18 cellular contexts compared by ENCODE assay signal in the genomic region with DNA sequence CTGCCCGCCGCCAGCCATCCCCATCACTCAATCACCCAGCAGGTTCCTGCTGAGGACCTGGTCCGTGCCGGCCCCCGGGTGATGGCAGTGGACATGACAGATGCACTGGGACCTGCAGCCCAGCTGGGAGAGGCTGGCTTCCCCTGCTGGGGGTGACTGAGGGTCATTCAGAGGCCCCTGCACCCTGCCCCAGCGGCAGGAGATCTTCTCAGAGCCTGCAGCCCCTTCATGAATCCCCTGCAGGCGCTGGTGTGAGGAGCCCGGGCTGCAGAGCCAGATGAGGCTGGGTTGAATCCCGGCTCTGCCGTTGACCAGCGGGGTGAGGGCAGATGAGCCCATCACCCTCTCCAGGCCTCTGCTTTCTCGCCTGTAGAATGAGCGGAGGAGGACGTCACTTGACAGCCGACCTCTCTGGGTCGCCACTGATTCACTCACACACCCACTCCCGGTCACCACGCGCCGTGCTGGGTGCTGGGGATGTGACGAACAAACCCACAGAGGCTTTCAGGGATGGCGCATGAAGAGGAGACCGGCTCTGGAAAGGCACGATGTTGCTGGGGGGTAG.
A peak's percentile ranks its signal among the peaks of the same experiment; 100 is the strongest.
DNase-seq lines count a peak whose midpoint lies in the region; ATAC-seq and TF ChIP-seq lines count a peak whose summit lies in the region.
"Had no signal": no experiment of that assay in that cellular context is flagged by ENCODE, and none has a peak within 500 bp of the region (broad histone marks: within the 10 kb centered on the region; RNA-seq: fewer than 3 reads in every experiment).

No MANE protein-coding gene starts in this region.

- no peak overlapping the region for H3K4ac ChIP-seq in neuronal stem cell (ENCODE audit: low read length)

- no peak for TF ChIP-seq CTCF in cardiac muscle cell (IDR thresholded peaks at IDR 0.05; ENCODE audit: low read depth, low read length)
- no peak for TF ChIP-seq CTCF in uterus (IDR thresholded peaks at IDR 0.05)

- no peaks in the 10 kb centered on the region for H3K27me3 ChIP-seq in cardiac muscle cell
- H3K27me3 ChIP-seq in neuronal stem cell (ENCODE audit: control insufficient read depth in 3 of 3, insufficient read depth in 3 of 3, low read depth in 1 of 3, low read length in 3 of 3): no peaks in the 10 kb centered on the region
- no peaks in the 10 kb centered on the region for H3K27me3 ChIP-seq in uterus
- H3K27me3 ChIP-seq: foreskin keratinocyte had no signal

- peak overlapping the region; percentile 48 for H2BK120ac ChIP-seq in neuronal stem cell (ENCODE audit: low read depth, low read length)

- H3K4me3 ChIP-seq in cardiac muscle cell: no peak overlapping the region
- no peak overlapping the region for H3K4me3 ChIP-seq in neuronal stem cell (ENCODE audit: low read length in 2 of 2)
- no peak overlapping the region for H3K4me3 ChIP-seq in uterus

- no peak overlapping the region for H3K23ac ChIP-seq in neuronal stem cell (ENCODE audit: low read depth, low read length, poor library complexity)

- H2AK5ac ChIP-seq in neuronal stem cell (ENCODE audit: low read depth, low read length): peak overlapping the region; percentile 95

- peak overlapping the region; percentile 65 for H3K9ac ChIP-seq in neuronal stem cell (ENCODE audit: low read depth, low read length, poor library complexity)

- H3K4me2 ChIP-seq in neuronal stem cell (ENCODE audit: insufficient read depth, low read length, poor library complexity, severe bottlenecking): no peak overlapping the region

- H3K79me1 ChIP-seq in neuronal stem cell (ENCODE audit: low read depth, low read length): no peaks in the 10 kb centered on the region

- DNase-seq in cardiac muscle cell (ENCODE audit: low read depth in 1 of 2, low spot score in 1 of 2) (peak in 1 of 2 donors; percentile 54), Right ventricle myocardium inferior (ENCODE audit: missing footprints) (no peak), head of caudate nucleus (peak in 38 of 42 donors; percentile 41 to 88 (median 66)), neuronal stem cell (ENCODE audit: low spot score) (no peak), uterus (no peak), NCI-H446 treated with DMSO at 0.1 percent for 48 hours (lab: John Stamatoyannopoulos, UW) (no peak), DMS 273 (lab: John Stamatoyannopoulos, UW; ENCODE audit: unreplicated experiment) (no peak), AG08395 (ENCODE audit: low spot score) (no peak)
- DNase-seq: activated CD4-positive, alpha-beta T cell treated with anti-CD3 and anti-CD28 coated beads, Interleukin-2, amount 50 U/mL, for 48 hours; activated T-cell treated with anti-CD3 and anti-CD28 coated beads, Interleukin-2, amount 50 U/mL, for 24 hours; central memory CD4-positive, alpha-beta T cell; DMS79; foreskin keratinocyte; NCI-H526; PC-3; small intestine had no signal

- peak overlapping the region; percentile 92 for H3K14ac ChIP-seq in neuronal stem cell (ENCODE audit: low read length)

- H3K9me3 ChIP-seq in cardiac muscle cell (ENCODE audit: low read depth): no peaks in the 10 kb centered on the region
- H3K9me3 ChIP-seq in neuronal stem cell (replicated peaks in 1 of 2; ENCODE audit: control insufficient read depth in 2 of 2, insufficient read depth in 1 of 2, low read depth in 1 of 2, low read length in 2 of 2): no peaks in the 10 kb centered on the region
- H3K9me3 ChIP-seq in uterus: no peaks in the 10 kb centered on the region

- no peak overlapping the region for H4K8ac ChIP-seq in neuronal stem cell (ENCODE audit: low read depth, low read length)

- H2AFZ ChIP-seq in neuronal stem cell (ENCODE audit: low read length): peak overlapping the region; percentile 64

- H3K27ac ChIP-seq in cardiac muscle cell (peak overlapping the region; percentile 92), neuronal stem cell (replicated peaks; ENCODE audit: low read length) (no peak overlapping the region), uterus (peak overlapping the region; percentile 68 to 71)
- H3K27ac ChIP-seq: foreskin keratinocyte had no signal

- no peak overlapping the region for H2BK12ac ChIP-seq in neuronal stem cell (ENCODE audit: low read length)

- peak overlapping the region; percentile 96 for H3K18ac ChIP-seq in neuronal stem cell (ENCODE audit: low read length)

- H3K36me3 ChIP-seq in cardiac muscle cell (no peaks in the 10 kb centered on the region), neuronal stem cell (replicated peaks in 1 of 2; ENCODE audit: control insufficient read depth in 2 of 2, insufficient read depth in 2 of 2, low read length in 2 of 2) (no peaks in the 10 kb centered on the region), uterus (no peaks in the 10 kb centered on the region)

- ATAC-seq in Right ventricle myocardium inferior: no peak
- ATAC-seq: activated naive CD4-positive, alpha-beta T cell treated with anti-CD3 and anti-CD28 coated beads, Interleukin-2, amount 50 U/mL, for 72 hours; foreskin keratinocyte; PC-3; stimulated activated effector memory CD8-positive, alpha-beta T cell treated with anti-CD3 and anti-CD28 coated beads, Interleukin-12 subunit alpha, Interleukin-12 subunit beta, amount 100 ng/mL, for 72 hours had no signal

- peak overlapping the region; percentile 56 for H2BK5ac ChIP-seq in neuronal stem cell (ENCODE audit: low read length)

- H4K91ac ChIP-seq in neuronal stem cell (ENCODE audit: low read depth, low read length, poor library complexity): no peak overlapping the region

- intact Hi-C loops in Right ventricle myocardium inferior (cut with DNase I): loop anchor here (5.0 kb wide), 1 partner anchor 35 kb away; no protein-coding TSS in a partner anchor
- intact Hi-C loops in head of caudate nucleus (cut with DNase I): no loop called here
- intact Hi-C loops in uterus (cut with DNase I; ENCODE audit: low total_unique reads): no loop called here

- no peak for TF ChIP-seq POLR2A in uterus (IDR thresholded peaks at IDR 0.05)

- H3K4me1 ChIP-seq in cardiac muscle cell (ENCODE audit: low read depth): peaks cover 56% of the 10 kb centered on the region
- H3K4me1 ChIP-seq in neuronal stem cell (ENCODE audit: control insufficient read depth in 2 of 2, insufficient read depth in 1 of 2, low read depth in 1 of 2, low read length in 2 of 2): peaks cover 27 to 37% of the 10 kb centered on the region in 2 donors
- peaks cover 13 to 29% of the 10 kb centered on the region in 2 donors for H3K4me1 ChIP-seq in uterus

- no CpG with 5 or more reads among the region's 24 CpGs for WGBS in neuronal stem cell (ENCODE audit: extremely low coverage in 2 of 2, insufficient read length in 2 of 2, insufficient replicate concordance in 1 of 2), 2 donors

- peak overlapping the region; percentile 60 for H2BK15ac ChIP-seq in neuronal stem cell (ENCODE audit: low read length)

Comparison
In these comparisons a context has a peak if more than half of its experiments do, and no peak if none do; other contexts are left out.
1. DNase-seq: peak in head of caudate nucleus (38 of 42); none in Right ventricle myocardium inferior (single experiment), neuronal stem cell (single experiment), uterus (0 of 2), NCI-H446 treated with DMSO at 0.1 percent for 48 hours (single experiment), DMS 273 (single experiment) and AG08395 (single experiment).